ENCODE assay signal across 13 cellular contexts in genomic region chr10:3065622-3066021, GRCh38. TPM values are rescaled to one million over a fixed set of nuclear protein-coding genes. Genes with fewer than 3 reads are reported as not detected.
DNase-seq lines count a peak whose midpoint lies in the region; ATAC-seq and TF ChIP-seq lines count a peak whose summit lies in the region.
"Had no signal": no experiment of that assay in that cellular context is flagged by ENCODE, and none has a peak within 500 bp of the region (broad histone marks: within the 10 kb centered on the region; RNA-seq: fewer than 3 reads in every experiment).

No MANE protein-coding gene starts in this region.

- H3K36me3 ChIP-seq in sigmoid colon: no peaks in the 10 kb centered on the region

- CTCF ChIA-PET in activated naive CD4-positive, alpha-beta T cell treated with anti-CD3 and anti-CD28 coated beads, Interleukin-2, amount 10 ng/mL, durations not matched to agents 7 days and 5 days (lab: Charles Lee): no interaction called here

- no peak for TF ChIP-seq EP300 in sigmoid colon (IDR thresholded peaks at IDR 0.05)

- ATAC-seq in Right ventricle myocardium superior (ENCODE audit: poor library complexity): peak; percentile 72
- no peak for ATAC-seq in GM19395 (IDR thresholded peaks at IDR 0.05; ENCODE audit: unreplicated experiment)
- no peak for ATAC-seq in GM19463 (IDR thresholded peaks at IDR 0.05; ENCODE audit: unreplicated experiment)
- ATAC-seq: stimulated activated naive CD8-positive, alpha-beta T cell treated with anti-CD3 and anti-CD28 coated beads, Interleukin-15, Interleukin-2, amounts not matched to agents 100 U/mL and 50 U/mL, for 24 hours had no signal

- peaks cover 15% of the 10 kb centered on the region for H3K4me1 Mint-ChIP-seq in activated naive CD4-positive, alpha-beta T cell treated with anti-CD3 and anti-CD28 coated beads, Interleukin-2, amount 10 ng/mL, durations not matched to agents 7 days and 5 days

- TF ChIP-seq POLR2A in sigmoid colon (IDR thresholded peaks at IDR 0.05): no peak

- peaks cover 23% of the 10 kb centered on the region for H3K27me3 Mint-ChIP-seq in activated naive CD4-positive, alpha-beta T cell treated with anti-CD3 and anti-CD28 coated beads, Interleukin-2, amount 10 ng/mL, durations not matched to agents 7 days and 5 days

- peak overlapping the region in 2 of 4 donors; percentile 79 to 87 for H3K27ac ChIP-seq in sigmoid colon

- no peak for DNase-seq in activated naive CD4-positive, alpha-beta T cell treated with anti-CD3 and anti-CD28 coated beads, Interleukin-2, amount 10 ng/mL, durations not matched to agents 7 days and 5 days
- DNase-seq in activated naive CD4-positive, alpha-beta T cell treated with anti-CD3 and anti-CD28 coated beads, Interleukin-2, amount 50 U/mL, for 16 hours: no peak
- peak; percentile 37 for DNase-seq in NCI-H345 treated with DMSO at 0.1 percent for 48 hours (lab: John Stamatoyannopoulos, UW; ENCODE audit: unreplicated experiment)
- no peak for DNase-seq in Right ventricle myocardium superior
- DNase-seq in sigmoid colon: peak; percentile 48
- DNase-seq in GF-D8 (lab: John Stamatoyannopoulos, UW): no peak
- DNase-seq: activated CD8-positive, alpha-beta memory T cell treated with anti-CD3 and anti-CD28 coated beads for 24 hours; NCI-H510A; stimulated activated naive CD8-positive, alpha-beta T cell treated with anti-CD3 and anti-CD28 coated beads, Interleukin-15, Interleukin-2, amounts not matched to agents 100 U/mL and 50 U/mL, for 24 hours; T-helper 9 cell had no signal

- H3K4me3 Mint-ChIP-seq in activated naive CD4-positive, alpha-beta T cell treated with anti-CD3 and anti-CD28 coated beads, Interleukin-2, amount 10 ng/mL, durations not matched to agents 7 days and 5 days: peak overlapping the region; percentile 55

- H3K4me3 ChIP-seq in sigmoid colon: no peak overlapping the region

- WGBS in sigmoid colon, 2 donors: 81 to 88% methylated on average over 8 of the region's 8 CpGs

- no peak overlapping the region for H3K27ac Mint-ChIP-seq in activated naive CD4-positive, alpha-beta T cell treated with anti-CD3 and anti-CD28 coated beads, Interleukin-2, amount 10 ng/mL, durations not matched to agents 7 days and 5 days

- intact Hi-C loops in Right ventricle myocardium superior (cut with DNase I) (loop anchor here (5.0 kb wide), 1 partner anchor 37 kb away; no protein-coding TSS in a partner anchor), sigmoid colon (cut with DNase I) (no loop called here)

- TF ChIP-seq CTCF in sigmoid colon (IDR thresholded peaks at IDR 0.05): no peak

- H3K9me3 ChIP-seq in sigmoid colon: no peaks in the 10 kb centered on the region
- H3K9me3 ChIP-seq: HAP-1 had no signal

- no peaks in the 10 kb centered on the region for H3K9me3 Mint-ChIP-seq in activated naive CD4-positive, alpha-beta T cell treated with anti-CD3 and anti-CD28 coated beads, Interleukin-2, amount 10 ng/mL, durations not matched to agents 7 days and 5 days

- peaks cover 19% of the 10 kb centered on the region for H3K36me3 Mint-ChIP-seq in activated naive CD4-positive, alpha-beta T cell treated with anti-CD3 and anti-CD28 coated beads, Interleukin-2, amount 10 ng/mL, durations not matched to agents 7 days and 5 days

- peaks cover 0 to 31% (median 22%) of the 10 kb centered on the region in 4 donors for H3K4me1 ChIP-seq in sigmoid colon

- H3K27me3 ChIP-seq in sigmoid colon: no peaks in the 10 kb centered on the region

RNA-seq across cellular contexts. Expression of gene PFKP, which starts 1.7 kb away (rescaled TPM):
- total RNA-seq in Right ventricle myocardium superior (155 TPM), sigmoid colon (10 to 100 TPM; 27.5 to 94.7 (median 58.4) TPM)
- polyA plus RNA-seq in sigmoid colon: 100 to 1,000 TPM in 1 of 3 donors, 10 to 100 TPM in 2; 26.4 to 105 (median 40.2) TPM

Comparison
In these comparisons a context has a peak if more than half of its experiments do, and no peak if none do; other contexts are left out.
1. DNase-seq: peak in NCI-H345 treated with DMSO at 0.1 percent for 48 hours (single experiment) and sigmoid colon (single experiment); none in activated naive CD4-positive, alpha-beta T cell treated with anti-CD3 and anti-CD28 coated beads, Interleukin-2, amount 10 ng/mL, durations not matched to agents 7 days and 5 days (single experiment), activated naive CD4-positive, alpha-beta T cell treated with anti-CD3 and anti-CD28 coated beads, Interleukin-2, amount 50 U/mL, for 16 hours (single experiment), Right ventricle myocardium superior (single experiment) and GF-D8 (single experiment).